ENCODE assay signal across 8 cellular contexts in the genomic region with DNA sequence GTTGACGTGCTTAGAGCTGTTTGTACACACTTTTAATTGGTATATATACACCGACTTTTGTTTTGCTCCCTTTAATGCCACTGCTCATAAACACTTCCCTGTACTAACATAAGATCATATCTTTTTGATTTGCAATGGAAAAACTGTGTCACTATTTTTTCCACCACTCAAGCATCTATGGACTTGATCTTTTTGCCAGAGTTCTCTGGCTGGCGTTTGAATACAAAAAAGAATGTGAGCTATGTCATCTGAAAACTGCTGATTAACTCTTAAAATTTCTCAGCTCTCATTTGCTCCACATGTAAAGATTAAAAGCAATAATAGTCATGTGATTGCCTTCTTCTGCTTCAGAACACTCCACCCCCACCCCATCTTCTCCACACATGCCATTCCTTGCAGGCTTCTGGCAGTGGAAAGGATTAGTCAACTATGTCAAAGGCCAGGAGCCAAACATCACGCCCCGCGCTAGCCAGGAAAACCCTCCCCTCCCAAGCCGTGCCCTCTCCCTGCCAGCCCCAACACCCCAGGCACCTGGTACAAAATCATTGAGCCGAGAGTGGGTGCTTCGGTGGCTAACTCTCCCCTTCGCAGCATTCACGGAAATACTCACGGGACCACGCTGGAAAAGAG.
DNase-seq lines count a peak whose midpoint lies in the region; ATAC-seq and TF ChIP-seq lines count a peak whose summit lies in the region.

No MANE protein-coding gene starts in this region.

- peaks cover 10% of the 10 kb centered on the region for H3K4me1 ChIP-seq in mucosa of descending colon (ENCODE audit: low read depth)

- CTCF ChIA-PET in AG04450 (lab: Charles Lee) = interaction anchor here (0.9 to 3.0 kb wide), 4 partner anchors 14 to 366 kb away, joined by 3 to 19 read pairs (median 3); no protein-coding TSS in a partner anchor

- no peaks in the 10 kb centered on the region for H3K36me3 ChIP-seq in mucosa of descending colon (ENCODE audit: low read depth)

- H3K27ac ChIP-seq in AG04450 (ENCODE audit: low read depth, low read length) (peak overlapping the region; percentile 81), coronary artery (peak overlapping the region; percentile 54 to 91)

- intact Hi-C loops in mucosa of descending colon (cut with DNase I, micrococcal nuclease) = no loop called here

- ATAC-seq in mucosa of descending colon (peak; percentile 76), HG03469 (IDR thresholded peaks at IDR 0.05; ENCODE audit: unreplicated experiment) (no peak)

- H3K4me3 ChIP-seq in AG04450 (ENCODE audit: low read depth, low read length) (no peak overlapping the region), coronary artery (peak overlapping the region; percentile 44), mucosa of descending colon (no peak overlapping the region)

- H3K27me3 ChIP-seq in AG04450 (ENCODE audit: control insufficient read depth, insufficient read depth, low read length) = no peaks in the 10 kb centered on the region

- peaks cover 4% of the 10 kb centered on the region; the same call in 1 of the 2 replicates for H3K9me3 ChIP-seq in AG04450 (ENCODE audit: control insufficient read depth, insufficient read depth, low read length)
- H3K9me3 ChIP-seq in mucosa of descending colon = no peaks in the 10 kb centered on the region

- POLR2A ChIA-PET in AG04450 (lab: Yijun Ruan, JAX) = interaction anchor here (0.6 kb wide), 1 partner anchor 43 kb away, joined by 3 read pairs; no protein-coding TSS in a partner anchor

- DNase-seq in AG04450 (ENCODE audit: low read depth, low spot score) (peak; percentile 67), LoVo (ENCODE audit: low spot score) (peak; percentile 86), coronary artery (ENCODE audit: low spot score) (peak; percentile 88), mucosa of descending colon (peak in 1 of 3 donors; percentile 62), germinal center (ENCODE audit: low spot score) (no peak), NCI-H2081 treated with DMSO at 0.1 percent for 48 hours (lab: John Stamatoyannopoulos, UW) (no peak), DMS53 treated with DMSO at 0.1 percent for 48 hours (lab: John Stamatoyannopoulos, UW; ENCODE audit: unreplicated experiment) (no peak)

- TF ChIP-seq CTCF in AG04450 (IDR thresholded peaks at IDR 0.05; ENCODE audit: low read depth, low read length) = no peak
- TF ChIP-seq CTCF in coronary artery (IDR thresholded peaks at IDR 0.05) = no peak
- TF ChIP-seq CTCF in mucosa of descending colon (IDR thresholded peaks at IDR 0.05) = no peak

Comparison
In these comparisons a context has a peak if more than half of its experiments do, and no peak if none do; other contexts are left out.
1. DNase-seq: peak in AG04450 (single experiment), LoVo (single experiment) and coronary artery (single experiment); none in germinal center (single experiment), NCI-H2081 treated with DMSO at 0.1 percent for 48 hours (single experiment) and DMS53 treated with DMSO at 0.1 percent for 48 hours (single experiment).